28 cellular contexts compared by ENCODE assay signal in the genomic region with DNA sequence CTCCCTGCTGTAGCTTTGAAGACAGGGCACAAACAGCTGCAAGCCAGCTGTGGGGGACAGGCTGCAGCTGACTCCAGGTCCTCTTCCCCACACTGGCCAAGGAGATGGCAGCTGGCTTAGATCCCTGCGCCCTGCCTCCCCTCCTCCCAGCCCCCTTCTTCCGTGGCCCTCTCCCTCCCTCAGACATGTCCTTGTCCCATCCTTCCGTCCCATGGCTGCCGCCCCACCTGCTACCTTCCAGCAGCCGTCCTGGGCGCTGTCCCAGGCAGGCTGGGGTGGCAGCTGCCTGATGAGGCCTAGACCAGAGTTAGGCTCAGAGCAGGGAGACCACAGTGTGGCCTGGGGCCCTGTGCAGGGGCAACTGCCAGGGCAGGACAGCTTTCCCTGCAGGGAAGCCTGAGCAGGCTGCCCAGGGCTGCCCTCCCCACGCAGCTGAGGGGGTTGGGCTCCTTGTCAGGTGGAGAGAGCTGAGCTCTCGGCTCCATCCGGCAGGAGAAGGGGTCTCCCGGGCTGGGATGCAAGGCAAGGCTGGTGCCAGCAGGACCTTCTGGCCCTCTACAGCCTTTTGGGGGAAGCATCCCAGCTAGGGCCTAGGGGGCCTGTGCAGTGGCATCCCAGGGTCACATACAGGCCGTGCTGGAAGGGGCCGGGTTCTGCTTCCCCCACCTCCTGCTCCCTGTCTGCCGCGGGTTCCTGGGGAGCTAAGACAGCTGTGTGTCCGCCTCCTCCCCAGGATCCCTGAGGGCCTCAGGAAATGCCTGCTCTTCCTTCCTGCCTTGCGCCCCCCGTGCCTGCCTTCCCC. TPM values are rescaled to one million over a fixed set of nuclear protein-coding genes. Genes with fewer than 3 reads are reported as not detected.
A peak's percentile ranks its signal among the peaks of the same experiment; 100 is the strongest.
DNase-seq lines count a peak whose midpoint lies in the region; ATAC-seq, FAIRE-seq and TF ChIP-seq lines count a peak whose summit lies in the region.
"Had no signal": no experiment of that assay in that cellular context is flagged by ENCODE, and none has a peak within 500 bp of the region (broad histone marks: within the 10 kb centered on the region; RNA-seq: fewer than 3 reads in every experiment).

No MANE protein-coding gene starts in this region.

- ATAC-seq in HepG2 (peak; percentile 23), right lobe of liver (no peak), GM23338 (no peak)
- ATAC-seq: activated T-cell treated with anti-CD3 and anti-CD28 coated beads, Interleukin-2, amount 50 U/mL, for 4 hours; gastroesophageal sphincter; PC-3; psoas muscle had no signal

- no peaks in the 10 kb centered on the region for H3K36me3 ChIP-seq in HepG2 (replicated peaks in 1 of 2; ENCODE audit: control insufficient read depth in 1 of 2, insufficient read depth in 2 of 2, low read length in 2 of 2)
- H3K36me3 ChIP-seq in right lobe of liver, result no peaks in the 10 kb centered on the region
- H3K36me3 ChIP-seq in CD8-positive, alpha-beta memory T cell (ENCODE audit: insufficient read depth, low read length), result no peaks in the 10 kb centered on the region
- no peaks in the 10 kb centered on the region for H3K36me3 ChIP-seq in GM23338 (ENCODE audit: insufficient read depth)
- H3K36me3 ChIP-seq: esophagus squamous epithelium, gastroesophageal sphincter, spleen had no signal

- no peak overlapping the region for H3K9ac ChIP-seq in HepG2 (ENCODE audit: insufficient read depth, low read depth, low read length)

- no peak overlapping the region for H3K4me3 Mint-ChIP-seq in endothelial cell (ENCODE audit: unreplicated experiment)
- H3K4me3 Mint-ChIP-seq in nephron progenitor cell, result no peak overlapping the region
- no peak overlapping the region for H3K4me3 Mint-ChIP-seq in CD8-positive, alpha-beta memory T cell
- H3K4me3 Mint-ChIP-seq in GM23338, result no peak overlapping the region
- H3K4me3 Mint-ChIP-seq: activated naive CD4-positive, alpha-beta T cell treated with anti-CD3 and anti-CD28 coated beads, Interleukin-2, amount 50 U/mL, for 24 hours; activated T-cell treated with anti-CD3 and anti-CD28 coated beads, Interleukin-2, amount 50 U/mL, for 4 hours had no signal

- TF ChIP-seq EP300 in HepG2 (IDR thresholded peaks at IDR 0.05; ENCODE audit: low read depth in 2 of 2, low read length in 2 of 2) (no peak), HepG2 (CRISPR knock-in tag; IDR thresholded peaks at IDR 0.05; ENCODE audit: borderline replicate concordance) (no peak)

- H3K79me2 ChIP-seq in HepG2 (ENCODE audit: insufficient read depth, low read length) (no peaks in the 10 kb centered on the region), GM23338 (replicated peaks; ENCODE audit: insufficient read depth) (no peaks in the 10 kb centered on the region)

- no peak for TF ChIP-seq POLR2A in HepG2 (IDR thresholded peaks at IDR 0.05; ENCODE audit: insufficient read depth in 1 of 2, low read depth in 2 of 2, low read length in 2 of 2)
- no peak for TF ChIP-seq POLR2A in right lobe of liver (IDR thresholded peaks at IDR 0.05)

- H3K4me1 Mint-ChIP-seq in endothelial cell (ENCODE audit: unreplicated experiment) (peaks cover 32% of the 10 kb centered on the region), nephron progenitor cell (peaks cover 45% of the 10 kb centered on the region), GM23338 (peaks cover 5% of the 10 kb centered on the region)
- H3K4me1 Mint-ChIP-seq in CD8-positive, alpha-beta memory T cell, result peaks cover 0 to 3% (median 0%) of the 10 kb centered on the region in 3 donors
- H3K4me1 Mint-ChIP-seq: activated naive CD4-positive, alpha-beta T cell treated with anti-CD3 and anti-CD28 coated beads, Interleukin-2, amount 50 U/mL, for 24 hours had no signal

- peak overlapping the region in 2 of 3 experiments; percentile 36 to 59; a peak in 3 of 6 replicates for H3K4me3 ChIP-seq in HepG2 (replicated peaks in 1 of 3; ENCODE audit: insufficient read depth in 1 of 3, low read depth in 2 of 3, low read length in 3 of 3)
- H3K4me3 ChIP-seq in right lobe of liver, result no peak overlapping the region
- no peak overlapping the region for H3K4me3 ChIP-seq in CD8-positive, alpha-beta memory T cell (ENCODE audit: low read length)
- H3K4me3 ChIP-seq in GM23338, result no peak overlapping the region
- H3K4me3 ChIP-seq: esophagus squamous epithelium, gastroesophageal sphincter, psoas muscle, spleen had no signal

- H3K9me3 ChIP-seq in HepG2 (ENCODE audit: low read length) (no peaks in the 10 kb centered on the region), right lobe of liver (no peaks in the 10 kb centered on the region)
- no peaks in the 10 kb centered on the region for H3K9me3 ChIP-seq in CD8-positive, alpha-beta memory T cell (ENCODE audit: low read length)
- H3K9me3 ChIP-seq: esophagus squamous epithelium, gastroesophageal sphincter, psoas muscle, spleen had no signal

- 0 out of 5 replicates have a peak, but pooled peaks cover 1 to 6% of the 10 kb centered on the region in 2 experiments for H3K27me3 ChIP-seq in HepG2 (ENCODE audit: control insufficient read depth in 1 of 2, insufficient read depth in 2 of 2, low read length in 2 of 2)
- no peaks in the 10 kb centered on the region for H3K27me3 ChIP-seq in right lobe of liver
- no peaks in the 10 kb centered on the region for H3K27me3 ChIP-seq in CD8-positive, alpha-beta memory T cell (ENCODE audit: insufficient read depth, low read length, poor library complexity, severe bottlenecking)
- H3K27me3 ChIP-seq in GM23338 (ENCODE audit: insufficient read depth), result no peaks in the 10 kb centered on the region

- intact Hi-C loops in HepG2 (cut with micrococcal nuclease; ENCODE audit: unreplicated experiment) (no loop called here), right lobe of liver (cut with DNase I) (no loop called here)

- POLR2A ChIA-PET in HepG2 (lab: Yijun Ruan, JAX), result interaction anchor here (0.6 to 2.1 kb wide), 2 partner anchors 20 to 75 kb away, joined by 5 to 9 read pairs; partner anchors contain the start of gene HAUS7
- POLR2A ChIA-PET in CD8-positive, alpha-beta memory T cell (lab: Charles Lee), result no interaction called here

- H3K27ac ChIP-seq in HepG2 (ENCODE audit: extremely low read length, insufficient read depth, low read length) (no peak overlapping the region), right lobe of liver (no peak overlapping the region), GM23338 (ENCODE audit: low read depth) (no peak overlapping the region)
- no peak overlapping the region for H3K27ac ChIP-seq in CD8-positive, alpha-beta memory T cell (ENCODE audit: low read depth, low read length)
- H3K27ac ChIP-seq: C4-2B, esophagus squamous epithelium, gastroesophageal sphincter, psoas muscle had no signal

- H3K36me3 Mint-ChIP-seq in endothelial cell (ENCODE audit: low read depth, unreplicated experiment) (no peaks in the 10 kb centered on the region), nephron progenitor cell (ENCODE audit: low read depth) (no peaks in the 10 kb centered on the region), GM23338 (ENCODE audit: low read depth) (no peaks in the 10 kb centered on the region)
- no peaks in the 10 kb centered on the region for H3K36me3 Mint-ChIP-seq in CD8-positive, alpha-beta memory T cell
- H3K36me3 Mint-ChIP-seq: activated naive CD4-positive, alpha-beta T cell treated with anti-CD3 and anti-CD28 coated beads, Interleukin-2, amount 50 U/mL, for 24 hours had no signal

- no peaks in the 10 kb centered on the region for H4K20me1 ChIP-seq in HepG2 (ENCODE audit: insufficient read depth, low read length)
- no peaks in the 10 kb centered on the region for H4K20me1 ChIP-seq in GM23338 (replicated peaks; ENCODE audit: insufficient read depth)

- no peak for DNase-seq in HepG2 (ENCODE audit: low spot score)
- no peak for DNase-seq in right lobe of liver
- peak; percentile 54 for DNase-seq in endothelial cell (ENCODE audit: low spot score)
- DNase-seq in nephron progenitor cell, result peak; percentile 28
- no peak for DNase-seq in SW480 (ENCODE audit: low spot score)
- no peak for DNase-seq in CD8-positive, alpha-beta memory T cell
- DNase-seq in GM23338 (ENCODE audit: low spot score), result no peak
- no peak for DNase-seq in GM19239 (ENCODE audit: insufficient read length, low spot score)
- DNase-seq: activated CD4-positive, alpha-beta T cell treated with anti-CD3 and anti-CD28 coated beads for 1 hour; activated CD8-positive, alpha-beta memory T cell treated with anti-CD3 and anti-CD28 coated beads for 24 hours; activated T-cell treated with anti-CD3 and anti-CD28 coated beads, Interleukin-2, amount 50 U/mL, for 4 hours; esophagus squamous epithelium; kidney glomerular epithelial cell; midbrain; NCI-H1694 treated with DMSO at 0.1 percent for 48 hours; NCI-H345; PC-3; psoas muscle; spleen; stimulated activated CD4-positive, alpha-beta T cell treated with anti-CD3 and anti-CD28 coated beads, Interleukin-4, amount 100 ng/mL, for 4 hours; T-helper 9 cell had no signal

- no TSS peak for BruUV-seq in HepG2 (replicated peaks; lab: Mats Ljungman, UMichigan)

- TF ChIP-seq CTCF in HepG2 (CRISPR knock-in tag; IDR thresholded peaks at IDR 0.05) (no peak), right lobe of liver (IDR thresholded peaks at IDR 0.05) (no peak), endothelial cell (IDR thresholded peaks at IDR 0.05; ENCODE audit: unreplicated experiment) (no peak), nephron progenitor cell (IDR thresholded peaks at IDR 0.05) (no peak), GM23338 (conservative IDR thresholded peaks at IDR 0.05; ENCODE audit: low read depth in 2 of 2) (no peak)

- CTCF ChIA-PET in HepG2 (lab: Yijun Ruan, JAX; ENCODE audit: low intra/inter-chr PET ratio, low total read pairs), result interaction anchor here (1.1 kb wide), 1 partner anchor 31 kb away, joined by 3 read pairs; no protein-coding TSS in a partner anchor
- CTCF ChIA-PET in CD8-positive, alpha-beta memory T cell (lab: Charles Lee), result interaction anchor here (2.8 kb wide), 1 partner anchor 15 kb away, joined by 13 read pairs; no protein-coding TSS in a partner anchor

- no peak for TF ChIP-seq RAD21 in HepG2 (CRISPR knock-in tag; IDR thresholded peaks at IDR 0.05)

- H2AFZ ChIP-seq in HepG2 (ENCODE audit: low read length) (no peak overlapping the region), GM23338 (no peak overlapping the region)

- no peaks in the 10 kb centered on the region for H3F3A ChIP-seq in GM23338 (replicated peaks; ENCODE audit: low read depth)

- WGBS in HepG2 (ENCODE audit: low lambda C conversion rate), result no CpG with 5 or more reads among the region's 17 CpGs
- WGBS in right lobe of liver (ENCODE audit: insufficient coverage, low coverage, low lambda C conversion rate, missing lambda C conversion rate), result 58% methylated on average over 10 of the region's 17 CpGs

- no peaks in the 10 kb centered on the region for H3K9me3 Mint-ChIP-seq in endothelial cell (ENCODE audit: unreplicated experiment)
- H3K9me3 Mint-ChIP-seq in nephron progenitor cell, result peaks cover 30% of the 10 kb centered on the region
- no peaks in the 10 kb centered on the region for H3K9me3 Mint-ChIP-seq in CD8-positive, alpha-beta memory T cell
- H3K9me3 Mint-ChIP-seq in GM23338, result no peaks in the 10 kb centered on the region
- H3K9me3 Mint-ChIP-seq: activated naive CD4-positive, alpha-beta T cell treated with anti-CD3 and anti-CD28 coated beads, Interleukin-2, amount 50 U/mL, for 24 hours; activated T-cell treated with anti-CD3 and anti-CD28 coated beads, Interleukin-2, amount 50 U/mL, for 4 hours had no signal

- peaks cover 83% of the 10 kb centered on the region for H3K4me1 ChIP-seq in HepG2 (ENCODE audit: insufficient read depth, low read length)
- H3K4me1 ChIP-seq in right lobe of liver, result no peaks in the 10 kb centered on the region
- H3K4me1 ChIP-seq in CD8-positive, alpha-beta memory T cell (ENCODE audit: insufficient read depth, low read length), result no peaks in the 10 kb centered on the region
- H3K4me1 ChIP-seq in GM23338 (ENCODE audit: insufficient read depth), result no peaks in the 10 kb centered on the region
- H3K4me1 ChIP-seq: psoas muscle had no signal

- H3K27ac Mint-ChIP-seq in endothelial cell (ENCODE audit: unreplicated experiment), result no peak overlapping the region
- no peak overlapping the region for H3K27ac Mint-ChIP-seq in nephron progenitor cell
- peak overlapping the region in 1 of 8 donors; percentile 90 for H3K27ac Mint-ChIP-seq in CD8-positive, alpha-beta memory T cell
- H3K27ac Mint-ChIP-seq in GM23338, result no peak overlapping the region
- H3K27ac Mint-ChIP-seq: activated naive CD4-positive, alpha-beta T cell treated with anti-CD3 and anti-CD28 coated beads, Interleukin-2, amount 50 U/mL, for 24 hours had no signal

- FAIRE-seq in HepG2 (lab: Jason Lieb, UNC) (no peak), GM19239 (lab: Jason Lieb, UNC) (no peak)
- FAIRE-seq: astrocyte had no signal

- peaks cover 4% of the 10 kb centered on the region for H3K27me3 Mint-ChIP-seq in endothelial cell (ENCODE audit: unreplicated experiment)
- no peaks in the 10 kb centered on the region for H3K27me3 Mint-ChIP-seq in nephron progenitor cell (ENCODE audit: low read depth, poor library complexity)
- peaks cover 0 to 4% of the 10 kb centered on the region in 2 donors for H3K27me3 Mint-ChIP-seq in CD8-positive, alpha-beta memory T cell
- peaks cover 4% of the 10 kb centered on the region for H3K27me3 Mint-ChIP-seq in GM23338 (ENCODE audit: insufficient read depth, low read depth, poor library complexity)
- H3K27me3 Mint-ChIP-seq: activated naive CD4-positive, alpha-beta T cell treated with anti-CD3 and anti-CD28 coated beads, Interleukin-2, amount 50 U/mL, for 24 hours had no signal

- in situ Hi-C loops in HepG2 (cut with HindIII; ENCODE audit: extremely low pct_ligation_motif_present, low pct_unique_long_range_greater_than_20kb), result no loop called here

- H3K4me2 ChIP-seq in HepG2 (ENCODE audit: low read depth, low read length) (peak overlapping the region; percentile 66), GM23338 (no peak overlapping the region)

- no peaks in the 10 kb centered on the region for H3K9me2 ChIP-seq in GM23338 (ENCODE audit: insufficient read depth)

RNA-seq across cellular contexts. Expression of gene BGN, which starts 3.2 kb away (rescaled TPM):
- total RNA-seq in HepG2 (2016; rRNA removed; fragmentation: Illumina TruSeq; extraction: Trizol) (0.18 TPM in 1 of 2 replicates, not detected in the other), right lobe of liver (100 to 1,000 TPM in 4 of 6 experiments, 10 to 100 TPM in 2; 57.0 to 161 (median 122) TPM), endothelial cell (ENCODE audit: unreplicated experiment) (393 TPM)
- total RNA-seq in HepG2 (2016; cell fraction: cytosol; rRNA removed; fragmentation: Illumina TruSeq; extraction: Trizol; ENCODE audit: low read depth), result not detected in 2 replicates
- 0.19 TPM in 1 of 2 replicates, not detected in the other for total RNA-seq in HepG2 (2016; cell fraction: insoluble cytoplasmic fraction; rRNA removed; fragmentation: Illumina TruSeq; extraction: Trizol)
- total RNA-seq in HepG2 (2016; cell fraction: membrane; rRNA removed; fragmentation: Illumina TruSeq; extraction: Trizol), result 0.06 and 0.21 TPM in 2 replicates
- 0.25 and 0.85 TPM in 2 replicates for total RNA-seq in HepG2 (2016; cell fraction: nucleus; rRNA removed; fragmentation: Illumina TruSeq; extraction: Trizol)
- polyA plus RNA-seq in HepG2 (2011; rRNA removed) (0.40 and 0.63 TPM in 2 replicates), GM23338 (2016; fragmentation: Nextera tagmentation; extraction: Ambion mirVana) (0.71 and 1.8 TPM in 2 replicates)
- polyA plus RNA-seq in HepG2 (2011; cell fraction: cytosol; rRNA removed), result 0.28 and 0.54 TPM in 2 replicates
- polyA plus RNA-seq in HepG2 (2011; cell fraction: nucleus; rRNA removed), result 0.54 and 0.85 TPM in 2 replicates
- 1.5 and 1.9 TPM in 2 replicates for polyA plus RNA-seq in HepG2 (2012)
- polyA plus RNA-seq in HepG2 (2016; cell fraction: cytosol; fragmentation: Illumina TruSeq; extraction: Trizol; ENCODE audit: low read depth), result 0.10 and 0.11 TPM in 2 replicates
- 0.26 TPM in 1 of 2 replicates, not detected in the other for polyA plus RNA-seq in HepG2 (2016; cell fraction: insoluble cytoplasmic fraction; fragmentation: Illumina TruSeq; extraction: Trizol; ENCODE audit: low read depth)
- polyA plus RNA-seq in HepG2 (2016; cell fraction: membrane; fragmentation: Illumina TruSeq; extraction: Trizol; ENCODE audit: low read depth), result 0.49 and 1.0 TPM in 2 replicates
- polyA plus RNA-seq in HepG2 (2016; cell fraction: nucleus; fragmentation: Illumina TruSeq; extraction: Trizol; ENCODE audit: insufficient read depth, low read depth), result 0.98 and 1.4 TPM in 2 replicates
- 1.3 TPM in 1 of 2 replicates, not detected in the other for polyA minus RNA-seq in HepG2 (2011; rRNA and poly(A)+ RNA removed; ENCODE audit: low replicate concordance)
- polyA minus RNA-seq in HepG2 (2011; cell fraction: cytosol; rRNA and poly(A)+ RNA removed), result 0.99 and 1.3 TPM in 2 replicates
- 0.37 and 0.77 TPM in 2 replicates for polyA minus RNA-seq in HepG2 (2011; cell fraction: nucleus; rRNA and poly(A)+ RNA removed)
- total RNA-seq in CD8-positive, alpha-beta memory T cell, result not detected
- not detected for polyA plus RNA-seq in CD8-positive, alpha-beta memory T cell
- 0.23 and 0.87 TPM in 2 replicates for total RNA-seq in GM23338 (2014; rRNA removed; shearing (Covaris generic))
- total RNA-seq: G401, PC-3, SK-MEL-5 had no signal
- polyA plus RNA-seq: neural cell had no signal

RNA-seq across cellular contexts. Expression of gene HAUS7, which starts 21.2 kb away (rescaled TPM):
- 42.4 and 52.1 TPM in 2 replicates for total RNA-seq in HepG2 (2016; rRNA removed; fragmentation: Illumina TruSeq; extraction: Trizol)
- total RNA-seq in HepG2 (2016; cell fraction: cytosol; rRNA removed; fragmentation: Illumina TruSeq; extraction: Trizol; ENCODE audit: low read depth), result 11.6 and 12.0 TPM in 2 replicates
- total RNA-seq in HepG2 (2016; cell fraction: insoluble cytoplasmic fraction; rRNA removed; fragmentation: Illumina TruSeq; extraction: Trizol), result 39.2 and 51.8 TPM in 2 replicates
- 14.9 and 17.2 TPM in 2 replicates for total RNA-seq in HepG2 (2016; cell fraction: membrane; rRNA removed; fragmentation: Illumina TruSeq; extraction: Trizol)
- 18.7 and 21.6 TPM in 2 replicates for total RNA-seq in HepG2 (2016; cell fraction: nucleus; rRNA removed; fragmentation: Illumina TruSeq; extraction: Trizol)
- polyA plus RNA-seq in HepG2 (2011; rRNA removed), result 9.1 and 10.9 TPM in 2 replicates
- 9.4 and 15.2 TPM in 2 replicates for polyA plus RNA-seq in HepG2 (2011; cell fraction: cytosol; rRNA removed)
- 19.4 and 23.3 TPM in 2 replicates for polyA plus RNA-seq in HepG2 (2011; cell fraction: nucleus; rRNA removed)
- polyA plus RNA-seq in HepG2 (2012), result 8.2 and 11.4 TPM in 2 replicates
- polyA plus RNA-seq in HepG2 (2016; cell fraction: cytosol; fragmentation: Illumina TruSeq; extraction: Trizol; ENCODE audit: low read depth), result 6.9 and 7.7 TPM in 2 replicates
- 32.6 and 41.1 TPM in 2 replicates for polyA plus RNA-seq in HepG2 (2016; cell fraction: insoluble cytoplasmic fraction; fragmentation: Illumina TruSeq; extraction: Trizol; ENCODE audit: low read depth)
- 10.1 and 11.1 TPM in 2 replicates for polyA plus RNA-seq in HepG2 (2016; cell fraction: membrane; fragmentation: Illumina TruSeq; extraction: Trizol; ENCODE audit: low read depth)
- polyA plus RNA-seq in HepG2 (2016; cell fraction: nucleus; fragmentation: Illumina TruSeq; extraction: Trizol; ENCODE audit: insufficient read depth, low read depth), result 35.1 and 45.0 TPM in 2 replicates
- polyA minus RNA-seq in HepG2 (2011; rRNA and poly(A)+ RNA removed; ENCODE audit: low replicate concordance), result 18.6 and 73.7 TPM in 2 replicates
- 5.5 and 7.6 TPM in 2 replicates for polyA minus RNA-seq in HepG2 (2011; cell fraction: cytosol; rRNA and poly(A)+ RNA removed)
- polyA minus RNA-seq in HepG2 (2011; cell fraction: nucleus; rRNA and poly(A)+ RNA removed), result 3.6 and 9.3 TPM in 2 replicates
- total RNA-seq in right lobe of liver, result 10 to 100 TPM in 1 of 6 experiments, 1 to 10 TPM in 5; 5.6 to 14.9 (median 8.8) TPM
- total RNA-seq in endothelial cell (ENCODE audit: unreplicated experiment), result 27.7 TPM
- total RNA-seq in CD8-positive, alpha-beta memory T cell, result 10 to 100 TPM; 70.2 to 73.8 TPM
- polyA plus RNA-seq in CD8-positive, alpha-beta memory T cell, result 29.9 TPM
- total RNA-seq in GM23338 (2014; rRNA removed; shearing (Covaris generic)), result 48.8 and 59.8 TPM in 2 replicates
- polyA plus RNA-seq in GM23338 (2016; fragmentation: Nextera tagmentation; extraction: Ambion mirVana), result 77.9 and 78.8 TPM in 2 replicates

RNA-seq across cellular contexts. Expression of gene ATP2B3, which starts 25.9 kb away (rescaled TPM):
- total RNA-seq in HepG2 (2016; rRNA removed; fragmentation: Illumina TruSeq; extraction: Trizol) (not detected in 2 replicates), right lobe of liver (under 1 TPM in 1 of 6 experiments, not detected in 5; 0.07 TPM), endothelial cell (ENCODE audit: unreplicated experiment) (0.10 TPM)
- total RNA-seq in HepG2 (2016; cell fraction: cytosol; rRNA removed; fragmentation: Illumina TruSeq; extraction: Trizol; ENCODE audit: low read depth), result not detected in 2 replicates
- total RNA-seq in HepG2 (2016; cell fraction: insoluble cytoplasmic fraction; rRNA removed; fragmentation: Illumina TruSeq; extraction: Trizol), result not detected in 2 replicates
- total RNA-seq in HepG2 (2016; cell fraction: membrane; rRNA removed; fragmentation: Illumina TruSeq; extraction: Trizol), result not detected in 2 replicates
- total RNA-seq in HepG2 (2016; cell fraction: nucleus; rRNA removed; fragmentation: Illumina TruSeq; extraction: Trizol), result not detected in 2 replicates
- polyA plus RNA-seq in HepG2 (2011; rRNA removed) (not detected in 2 replicates), GM23338 (2016; fragmentation: Nextera tagmentation; extraction: Ambion mirVana) (0.09 TPM in 1 of 2 replicates, not detected in the other)
- polyA plus RNA-seq in HepG2 (2011; cell fraction: cytosol; rRNA removed), result not detected in 2 replicates
- not detected in 2 replicates for polyA plus RNA-seq in HepG2 (2011; cell fraction: nucleus; rRNA removed)
- polyA plus RNA-seq in HepG2 (2012), result not detected in 2 replicates
- not detected in 2 replicates for polyA plus RNA-seq in HepG2 (2016; cell fraction: cytosol; fragmentation: Illumina TruSeq; extraction: Trizol; ENCODE audit: low read depth)
- polyA plus RNA-seq in HepG2 (2016; cell fraction: insoluble cytoplasmic fraction; fragmentation: Illumina TruSeq; extraction: Trizol; ENCODE audit: low read depth), result not detected in 2 replicates
- not detected in 2 replicates for polyA plus RNA-seq in HepG2 (2016; cell fraction: membrane; fragmentation: Illumina TruSeq; extraction: Trizol; ENCODE audit: low read depth)
- not detected in 2 replicates for polyA plus RNA-seq in HepG2 (2016; cell fraction: nucleus; fragmentation: Illumina TruSeq; extraction: Trizol; ENCODE audit: insufficient read depth, low read depth)
- polyA minus RNA-seq in HepG2 (2011; rRNA and poly(A)+ RNA removed; ENCODE audit: low replicate concordance), result not detected in 2 replicates
- polyA minus RNA-seq in HepG2 (2011; cell fraction: cytosol; rRNA and poly(A)+ RNA removed), result not detected in 2 replicates
- not detected in 2 replicates for polyA minus RNA-seq in HepG2 (2011; cell fraction: nucleus; rRNA and poly(A)+ RNA removed)
- not detected for total RNA-seq in CD8-positive, alpha-beta memory T cell
- not detected for polyA plus RNA-seq in CD8-positive, alpha-beta memory T cell
- total RNA-seq in GM23338 (2014; rRNA removed; shearing (Covaris generic)), result 0.17 and 0.54 TPM in 2 replicates
- total RNA-seq: esophagus squamous epithelium, G401, PC-3 had no signal
- polyA plus RNA-seq: spleen had no signal

RNA-seq across cellular contexts. Expression of gene TREX2, which starts 45.7 kb away (rescaled TPM):
- total RNA-seq in HepG2 (2016; rRNA removed; fragmentation: Illumina TruSeq; extraction: Trizol) (0.18 TPM in 1 of 2 replicates, not detected in the other), right lobe of liver (under 1 TPM in 4 of 6 experiments, not detected in 2; 0.18 to 0.46 (median 0.23) TPM), endothelial cell (ENCODE audit: unreplicated experiment) (1.5 TPM)
- total RNA-seq in HepG2 (2016; cell fraction: cytosol; rRNA removed; fragmentation: Illumina TruSeq; extraction: Trizol; ENCODE audit: low read depth), result 1.2 TPM in 1 of 2 replicates, not detected in the other
- 0.22 TPM in 1 of 2 replicates, not detected in the other for total RNA-seq in HepG2 (2016; cell fraction: insoluble cytoplasmic fraction; rRNA removed; fragmentation: Illumina TruSeq; extraction: Trizol)
- total RNA-seq in HepG2 (2016; cell fraction: membrane; rRNA removed; fragmentation: Illumina TruSeq; extraction: Trizol), result 0.19 and 0.21 TPM in 2 replicates
- 0.50 and 0.62 TPM in 2 replicates for total RNA-seq in HepG2 (2016; cell fraction: nucleus; rRNA removed; fragmentation: Illumina TruSeq; extraction: Trizol)
- polyA plus RNA-seq in HepG2 (2011; rRNA removed) (0.13 and 0.17 TPM in 2 replicates), GM23338 (2016; fragmentation: Nextera tagmentation; extraction: Ambion mirVana) (0.28 and 0.81 TPM in 2 replicates)
- polyA plus RNA-seq in HepG2 (2011; cell fraction: cytosol; rRNA removed), result 0.09 and 0.21 TPM in 2 replicates
- polyA plus RNA-seq in HepG2 (2011; cell fraction: nucleus; rRNA removed), result 1.2 and 2.1 TPM in 2 replicates
- not detected in 2 replicates for polyA plus RNA-seq in HepG2 (2012)
- polyA plus RNA-seq in HepG2 (2016; cell fraction: cytosol; fragmentation: Illumina TruSeq; extraction: Trizol; ENCODE audit: low read depth), result 0.18 TPM in 1 of 2 replicates, not detected in the other
- 0.19 TPM in 1 of 2 replicates, not detected in the other for polyA plus RNA-seq in HepG2 (2016; cell fraction: insoluble cytoplasmic fraction; fragmentation: Illumina TruSeq; extraction: Trizol; ENCODE audit: low read depth)
- polyA plus RNA-seq in HepG2 (2016; cell fraction: membrane; fragmentation: Illumina TruSeq; extraction: Trizol; ENCODE audit: low read depth), result 0.15 TPM in 1 of 2 replicates, not detected in the other
- polyA plus RNA-seq in HepG2 (2016; cell fraction: nucleus; fragmentation: Illumina TruSeq; extraction: Trizol; ENCODE audit: insufficient read depth, low read depth), result 0.38 TPM in 1 of 2 replicates, not detected in the other
- polyA minus RNA-seq in HepG2 (2011; rRNA and poly(A)+ RNA removed; ENCODE audit: low replicate concordance), result 0.24 and 0.87 TPM in 2 replicates
- not detected in 2 replicates for polyA minus RNA-seq in HepG2 (2011; cell fraction: cytosol; rRNA and poly(A)+ RNA removed)
- polyA minus RNA-seq in HepG2 (2011; cell fraction: nucleus; rRNA and poly(A)+ RNA removed), result 1.3 and 1.6 TPM in 2 replicates
- total RNA-seq in CD8-positive, alpha-beta memory T cell, result 1 to 10 TPM; 1.9 to 2.3 TPM
- 0.77 TPM for polyA plus RNA-seq in CD8-positive, alpha-beta memory T cell
- total RNA-seq in GM23338 (2014; rRNA removed; shearing (Covaris generic)), result 1.7 and 4.6 TPM in 2 replicates
- total RNA-seq: G401 had no signal
- polyA plus RNA-seq: neural cell had no signal

Comparison
In these comparisons a context has a peak if more than half of its experiments do, and no peak if none do; other contexts are left out.
1. H3K4me3 ChIP-seq: peak in HepG2 (2 of 3); none in right lobe of liver (0 of 3), CD8-positive, alpha-beta memory T cell (single experiment) and GM23338 (single experiment).
2. RNA of gene BGN, which starts 3.2 kb away (total RNA-seq): 393 TPM in endothelial cell (single experiment) and 57.0 to 161 TPM in right lobe of liver; 0.23 to 0.87 TPM in GM23338, 0.06 to 0.85 TPM in HepG2 and not detected in CD8-positive, alpha-beta memory T cell; every median in the first group is over 10 times any median in the second.
3. DNase-seq: peak in endothelial cell (single experiment) and nephron progenitor cell (single experiment); none in HepG2 (single experiment), right lobe of liver (0 of 3), SW480 (single experiment), CD8-positive, alpha-beta memory T cell (0 of 5), GM23338 (single experiment) and GM19239 (single experiment).